ENCODE assay signal across 8 cellular contexts in genomic region chr20:43457640-43458421, GRCh38. TPM values are rescaled to one million over a fixed set of nuclear protein-coding genes. Genes with fewer than 3 reads are reported as not detected.
DNase-seq lines count a peak whose midpoint lies in the region; ATAC-seq lines count a peak whose summit lies in the region.

TSS of gene SRSF6 (plus strand) at chr20:43457896. CDS start at chr20:43458034, 138 bp downstream.

- peak within 1 kb of the TSS; percentile 93 to 100 (median 98) for H3K27ac Mint-ChIP-seq in CD8-positive, alpha-beta memory T cell

- CTCF ChIA-PET in CD8-positive, alpha-beta memory T cell (lab: Charles Lee), result interaction anchor here (1.4 to 1.6 kb wide), 3 partner anchors 9 to 56 kb away, joined by 3 to 5 read pairs (median 4); no protein-coding TSS in a partner anchor
- CTCF ChIA-PET in activated CD8-positive, alpha-beta memory T cell treated with anti-CD3 and anti-CD28 coated beads for 36 hours (lab: Charles Lee), result interaction anchor here (0.7 kb wide), 1 partner anchor 12 kb away, joined by 4 read pairs; no protein-coding TSS in a partner anchor

- no peak within 1 kb of the TSS for H2BK12ac ChIP-seq in mesenchymal stem cell (ENCODE audit: low read length in 2 of 2)

- peak within 1 kb of the TSS; percentile 90 to 99 (median 95) for H3K4me3 Mint-ChIP-seq in CD8-positive, alpha-beta memory T cell

- H2BK15ac ChIP-seq in mesenchymal stem cell (ENCODE audit: low read depth, poor library complexity, severe bottlenecking), result peak within 1 kb of the TSS; percentile 97

- peak within 1 kb of the TSS; percentile 99 for H2BK120ac ChIP-seq in mesenchymal stem cell (ENCODE audit: low read depth, low read length)

- H3K4ac ChIP-seq in mesenchymal stem cell (ENCODE audit: low read depth in 1 of 2, low read length in 2 of 2), result peak within 1 kb of the TSS; percentile 97 to 100

- no peaks in the 10 kb centered on the region for H3K9me3 Mint-ChIP-seq in CD8-positive, alpha-beta memory T cell

- peak; percentile 86 for ATAC-seq in GM19455 (IDR thresholded peaks at IDR 0.05; ENCODE audit: unreplicated experiment)

- H3K4me1 Mint-ChIP-seq in CD8-positive, alpha-beta memory T cell, result peaks cover 29 to 49% (median 46%) of the 10 kb centered on the region in 3 donors

- peak within 1 kb of the TSS; percentile 98 for H2BK5ac ChIP-seq in mesenchymal stem cell (ENCODE audit: low read depth, low read length, poor library complexity, severe bottlenecking)

- H3K27me3 ChIP-seq in CD8-positive, alpha-beta memory T cell (ENCODE audit: insufficient read depth, low read length, poor library complexity, severe bottlenecking), result no peaks in the 10 kb centered on the region
- no peaks in the 10 kb centered on the region for H3K27me3 ChIP-seq in effector memory CD4-positive, alpha-beta T cell (replicated peaks; ENCODE audit: control insufficient read depth, insufficient read depth, low read length, poor library complexity, severe bottlenecking)
- peaks cover 12 to 14% of the 10 kb centered on the region in 2 experiments for H3K27me3 ChIP-seq in mesenchymal stem cell (ENCODE audit: control insufficient read depth in 1 of 2, insufficient read depth in 1 of 2, low read length in 2 of 2)

- peak within 1 kb of the TSS; percentile 86 to 94 for H3K23ac ChIP-seq in mesenchymal stem cell (ENCODE audit: low read length in 2 of 2)

- H3K79me1 ChIP-seq in mesenchymal stem cell (replicated peaks; ENCODE audit: low read length, poor library complexity, severe bottlenecking), result peaks cover 4% of the 10 kb centered on the region

- no peaks in the 10 kb centered on the region for H3K9me3 ChIP-seq in CD8-positive, alpha-beta memory T cell (ENCODE audit: low read length)
- no peaks in the 10 kb centered on the region for H3K9me3 ChIP-seq in effector memory CD4-positive, alpha-beta T cell (ENCODE audit: control insufficient read depth, low read length)
- H3K9me3 ChIP-seq in mesenchymal stem cell (ENCODE audit: control insufficient read depth, low read length), result no peaks in the 10 kb centered on the region

- peak within 1 kb of the TSS; percentile 99 for H3K27ac ChIP-seq in CD8-positive, alpha-beta memory T cell (ENCODE audit: low read depth, low read length)
- H3K27ac ChIP-seq in effector memory CD4-positive, alpha-beta T cell (ENCODE audit: insufficient read depth, low read length, poor library complexity, severe bottlenecking), result peak within 1 kb of the TSS; percentile 100
- H3K27ac ChIP-seq in mesenchymal stem cell (ENCODE audit: low read length, poor library complexity, severe bottlenecking), result peak within 1 kb of the TSS; percentile 98

- H3K4me3 ChIP-seq in CD8-positive, alpha-beta memory T cell (ENCODE audit: low read length), result peak within 1 kb of the TSS; percentile 99
- peak within 1 kb of the TSS; percentile 92 for H3K4me3 ChIP-seq in effector memory CD4-positive, alpha-beta T cell (ENCODE audit: insufficient read depth, low read depth, low read length, poor library complexity, severe bottlenecking)
- H3K4me3 ChIP-seq in mesenchymal stem cell (ENCODE audit: insufficient read depth in 1 of 2, low read depth in 1 of 2, low read length in 2 of 2), result peak within 1 kb of the TSS; percentile 92

- peak within 1 kb of the TSS; percentile 100 for H4K91ac ChIP-seq in mesenchymal stem cell (ENCODE audit: low read length)

- H3K36me3 ChIP-seq in CD8-positive, alpha-beta memory T cell (ENCODE audit: insufficient read depth, low read length), result peaks cover 36% of the 10 kb centered on the region
- H3K36me3 ChIP-seq in effector memory CD4-positive, alpha-beta T cell (ENCODE audit: control insufficient read depth, insufficient read depth, low read length), result peaks cover 39% of the 10 kb centered on the region
- H3K36me3 ChIP-seq in mesenchymal stem cell (ENCODE audit: control insufficient read depth in 1 of 2, insufficient read depth in 2 of 2, low read depth in 1 of 2, low read length in 2 of 2), result peaks cover 9 to 40% of the 10 kb centered on the region in 2 experiments

- H3K9ac ChIP-seq in mesenchymal stem cell (ENCODE audit: low read length), result peak within 1 kb of the TSS; percentile 100

- H3K4me1 ChIP-seq in CD8-positive, alpha-beta memory T cell (ENCODE audit: insufficient read depth, low read length), result peaks cover 32% of the 10 kb centered on the region
- peaks cover 17% of the 10 kb centered on the region for H3K4me1 ChIP-seq in effector memory CD4-positive, alpha-beta T cell (ENCODE audit: control insufficient read depth, insufficient read depth, low read length, poor library complexity, severe bottlenecking)
- H3K4me1 ChIP-seq in mesenchymal stem cell (ENCODE audit: control insufficient read depth, insufficient read depth, low read depth, low read length), result peaks cover 3% of the 10 kb centered on the region

- peak within 1 kb of the TSS; percentile 99 for H3K14ac ChIP-seq in mesenchymal stem cell (ENCODE audit: low read length in 2 of 2)

- H4K8ac ChIP-seq in mesenchymal stem cell (ENCODE audit: low read length), result peak within 1 kb of the TSS; percentile 99

- H3K27me3 Mint-ChIP-seq in CD8-positive, alpha-beta memory T cell, result peaks cover 17 to 19% of the 10 kb centered on the region in 2 donors

- peak within 1 kb of the TSS; percentile 76 for H3K4me2 ChIP-seq in mesenchymal stem cell (ENCODE audit: low read length, poor library complexity, severe bottlenecking)

- POLR2A ChIA-PET in CD8-positive, alpha-beta memory T cell (lab: Charles Lee), result interaction anchor here (1.1 to 2.4 kb wide), 3 partner anchors 14 to 133 kb away, joined by 4 to 23 read pairs (median 5); partner anchors contain the start of gene IFT52
- POLR2A ChIA-PET in activated CD8-positive, alpha-beta memory T cell treated with anti-CD3 and anti-CD28 coated beads for 36 hours (lab: Charles Lee), result interaction anchor here (0.6 to 1.5 kb wide), 7 partner anchors 9 to 280 kb away, joined by 3 to 5 read pairs (median 4); partner anchors contain the start of genes IFT52 and L3MBTL1

- H2AFZ ChIP-seq in mesenchymal stem cell (ENCODE audit: low read depth, low read length), result peak within 1 kb of the TSS; percentile 7

- H3K36me3 Mint-ChIP-seq in CD8-positive, alpha-beta memory T cell, result peaks cover 15 to 52% (median 15%) of the 10 kb centered on the region in 3 donors

- WGBS in mesenchymal stem cell, result under 1% methylated on average over 100 of the region's 101 CpGs

- peak within 1 kb of the TSS; percentile 98 to 100 for H3K18ac ChIP-seq in mesenchymal stem cell (ENCODE audit: low read depth in 1 of 2, low read length in 2 of 2)

- H2AK5ac ChIP-seq in mesenchymal stem cell (ENCODE audit: low read length, severe bottlenecking), result peak within 1 kb of the TSS; percentile 86

- peak; percentile 88 to 94 (median 90) for DNase-seq in CD8-positive, alpha-beta memory T cell
- DNase-seq in HK-2 (ENCODE audit: unreplicated experiment), result peak; percentile 98
- peak; percentile 23 for DNase-seq in NK-92 (lab: John Stamatoyannopoulos, UW; ENCODE audit: unreplicated experiment)
- DNase-seq in effector memory CD4-positive, alpha-beta T cell, result peak; percentile 79 to 86 (median 84)
- DNase-seq in mesenchymal stem cell, result peak; percentile 94
- DNase-seq in stimulated activated CD8-positive, alpha-beta memory T cell treated with anti-CD3 and anti-CD28 coated beads, Interleukin-12 subunit alpha, Interleukin-12 subunit beta, amount 100 ng/mL, for 24 hours (ENCODE audit: extremely low read depth), result peak; percentile 86

RNA-seq across cellular contexts. Expression of gene SRSF6, which starts in this region (rescaled TPM):
- 100 to 1,000 TPM; 203 to 207 TPM for total RNA-seq in CD8-positive, alpha-beta memory T cell
- 40.3 TPM for polyA plus RNA-seq in CD8-positive, alpha-beta memory T cell
- total RNA-seq in activated CD8-positive, alpha-beta memory T cell treated with anti-CD3 and anti-CD28 coated beads for 36 hours, result 100 to 1,000 TPM; 182 to 184 TPM
- 82.7 TPM for polyA plus RNA-seq in mesenchymal stem cell (2013, experiment 1 of 2)
- 82.2 TPM for polyA plus RNA-seq in mesenchymal stem cell (2013, experiment 2 of 2)

Comparison
In these comparisons a context has a peak if more than half of its experiments do, and no peak if none do; other contexts are left out.
1. Peak in every context shown above with its lines: DNase-seq, ATAC-seq, H3K4me3 ChIP-seq and H3K27ac ChIP-seq.
2. DNase-seq: peak in every context shown above with its lines; median percentile 98 in HK-2; 94 in mesenchymal stem cell; 90 in CD8-positive, alpha-beta memory T cell; 86 in stimulated activated CD8-positive, alpha-beta memory T cell treated with anti-CD3 and anti-CD28 coated beads, Interleukin-12 subunit alpha, Interleukin-12 subunit beta, amount 100 ng/mL, for 24 hours; 84 in effector memory CD4-positive, alpha-beta T cell; 23 in NK-92.